ENCODE assay signal across 15 cellular contexts in the genomic region with DNA sequence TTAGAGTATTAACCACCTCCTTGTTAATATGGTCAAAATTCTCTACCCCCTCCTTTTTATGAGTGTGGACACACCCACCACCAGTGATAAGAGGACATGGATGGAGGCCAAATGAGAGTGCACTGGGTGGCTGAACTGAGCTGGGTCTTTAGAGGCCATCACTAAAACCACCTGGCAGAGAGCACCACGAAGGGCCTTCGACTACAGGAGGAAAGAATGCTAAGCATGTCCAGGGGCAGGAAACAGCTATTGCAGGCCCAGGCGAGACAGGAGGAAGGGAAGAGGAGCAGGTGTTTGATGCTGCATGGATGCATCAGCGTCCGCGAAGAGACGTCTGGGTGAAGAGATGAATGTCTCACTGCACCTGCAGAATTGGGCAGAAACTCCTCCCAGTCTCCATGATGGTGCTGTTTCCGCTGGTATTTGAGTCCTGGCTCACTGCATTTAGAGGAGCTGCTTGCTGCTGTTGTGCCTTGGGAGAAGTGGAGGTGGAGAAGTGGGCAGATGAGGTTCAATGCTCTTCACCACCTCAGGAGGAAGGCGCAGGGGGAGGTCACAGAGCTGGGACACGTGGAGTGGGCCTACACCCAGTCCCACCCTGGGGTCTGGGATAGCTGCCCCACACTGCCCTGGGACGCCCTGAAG. TPM values are rescaled to one million over a fixed set of nuclear protein-coding genes. Genes with fewer than 3 reads are reported as not detected.
DNase-seq lines count a peak whose midpoint lies in the region; ATAC-seq, FAIRE-seq and TF ChIP-seq lines count a peak whose summit lies in the region.
"Had no signal": no experiment of that assay in that cellular context is flagged by ENCODE, and none has a peak within 500 bp of the region (broad histone marks: within the 10 kb centered on the region; RNA-seq: fewer than 3 reads in every experiment).

No MANE protein-coding gene starts in this region.

- H3K36me3 ChIP-seq in BLaER1 (peaks cover 64% of the 10 kb centered on the region), HEK293 (ENCODE audit: control insufficient read depth in 2 of 2, insufficient read depth in 1 of 2, low read length in 2 of 2) (peaks cover 3 to 27% of the 10 kb centered on the region in 2 experiments), RWPE2 (ENCODE audit: low read depth) (peaks cover 9% of the 10 kb centered on the region; the same call in 1 of the 2 replicates), mammary epithelial cell (ENCODE audit: insufficient read depth, low read length) (no peaks in the 10 kb centered on the region)

- peaks cover 96% of the 10 kb centered on the region for H4K20me1 ChIP-seq in BLaER1
- H4K20me1 ChIP-seq in mammary epithelial cell (ENCODE audit: insufficient read depth, low read length): no peaks in the 10 kb centered on the region

- WGBS in mammary epithelial cell (ENCODE audit: low coverage, missing lambda C conversion rate): 71% methylated on average over 10 of the region's 11 CpGs

- H3K4me2 ChIP-seq in BLaER1 (peak overlapping the region; percentile 55), mammary epithelial cell (ENCODE audit: insufficient read depth, low read depth, low read length) (no peak overlapping the region)

- DNase-seq in RWPE2 (ENCODE audit: low spot score) (no peak), kidney tubule cell (ENCODE audit: low spot score) (peak; percentile 39), CD1c-positive myeloid dendritic cell (ENCODE audit: extremely low spot score) (no peak), HTR-8/SVneo (ENCODE audit: insufficient read length, low spot score) (no peak), mammary epithelial cell (no peak)
- DNase-seq in activated CD4-positive, alpha-beta T cell treated with anti-CD3 and anti-CD28 coated beads for 48 hours: no peak
- DNase-seq: BE2C; GOT3; NCI-H524; stimulated activated CD4-positive, alpha-beta T cell treated with anti-CD3 and anti-CD28 coated beads, Interleukin-12 subunit alpha, Interleukin-12 subunit beta, amount 100 ng/mL, for 4 hours had no signal

- H3K4me1 ChIP-seq in BLaER1: peaks cover 55% of the 10 kb centered on the region
- H3K4me1 ChIP-seq in HEK293 (ENCODE audit: control insufficient read depth, insufficient read depth, low read length): peaks cover 27% of the 10 kb centered on the region
- no peaks in the 10 kb centered on the region for H3K4me1 ChIP-seq in RWPE2 (ENCODE audit: insufficient read depth, poor library complexity, severe bottlenecking)
- H3K4me1 ChIP-seq in mammary epithelial cell (ENCODE audit: insufficient read depth, low read length): peaks cover 3% of the 10 kb centered on the region

- peak; percentile 40 for ATAC-seq in RWPE2 (ENCODE audit: low read depth)

- no peak overlapping the region for H2AFZ ChIP-seq in mammary epithelial cell (ENCODE audit: low read depth, low read length)

- TF ChIP-seq CTCF in HEK293 (tag by site-specific recombination; IDR thresholded peaks at IDR 0.05): no peak
- TF ChIP-seq CTCF in RWPE2 (IDR thresholded peaks at IDR 0.05; ENCODE audit: poor library complexity, severe bottlenecking): no peak
- TF ChIP-seq CTCF in mammary epithelial cell (conservative IDR thresholded peaks at IDR 0.05 in 1 of 2, IDR thresholded peaks at IDR 0.05 in 1 of 2; ENCODE audit: extremely low read depth in 1 of 2, insufficient read depth in 1 of 2, low read depth in 1 of 2, low read length in 2 of 2): no peak

- no peak for FAIRE-seq in HTR-8/SVneo (lab: Jason Lieb, UNC)
- FAIRE-seq: colon, islet of Langerhans had no signal

- H3K4me3 ChIP-seq in BLaER1: no peak overlapping the region
- no peak overlapping the region for H3K4me3 ChIP-seq in HEK293 (ENCODE audit: low read depth, low read length)
- no peak overlapping the region for H3K4me3 ChIP-seq in RWPE2 (ENCODE audit: severe bottlenecking)
- no peak overlapping the region for H3K4me3 ChIP-seq in mammary epithelial cell (replicated peaks in 1 of 3; ENCODE audit: insufficient read depth in 1 of 3, low read depth in 2 of 3, low read length in 3 of 3)

- H3K9me3 ChIP-seq in BLaER1 (no peaks in the 10 kb centered on the region), HEK293 (ENCODE audit: control insufficient read depth, insufficient read depth, low read depth, low read length) (no peaks in the 10 kb centered on the region), RWPE2 (ENCODE audit: severe bottlenecking) (no peaks in the 10 kb centered on the region), mammary epithelial cell (replicated peaks; ENCODE audit: insufficient read depth, low read length) (no peaks in the 10 kb centered on the region)

- H3K9ac ChIP-seq in BLaER1: no peak overlapping the region
- no peak overlapping the region for H3K9ac ChIP-seq in mammary epithelial cell (ENCODE audit: insufficient read depth, low read length)

- in situ Hi-C loops in mammary epithelial cell (cut with MboI; ENCODE audit: low sequenced_read_pairs in 2 of 2): no loop called here

- CTCF ChIA-PET in HEK293 (lab: Yijun Ruan, JAX): interaction anchor here (0.6 to 2.2 kb wide), 14 partner anchors 9 to 501 kb away, joined by 3 to 19 read pairs (median 4); a partner anchor contains a TSS
- CTCF ChIA-PET in mammary epithelial cell (lab: Charles Lee; ENCODE audit: low non-redundant PET): interaction anchor here (0.6 kb wide), 1 partner anchor 41 kb away, joined by 3 read pairs; no protein-coding TSS in a partner anchor

- intact Hi-C loops in mammary epithelial cell (cut with micrococcal nuclease): no loop called here

- no TSS peak for BruUV-seq in mammary epithelial cell (replicated peaks; lab: Mats Ljungman, UMichigan)

- no peaks in the 10 kb centered on the region for H3K27me3 ChIP-seq in BLaER1
- H3K27me3 ChIP-seq in RWPE2 (ENCODE audit: insufficient read depth, poor library complexity, severe bottlenecking): no peaks in the 10 kb centered on the region
- no peaks in the 10 kb centered on the region for H3K27me3 ChIP-seq in mammary epithelial cell (ENCODE audit: insufficient read depth, low read length)
- H3K27me3 ChIP-seq: BE2C had no signal

- dilution Hi-C loops in mammary epithelial cell (cut with HindIII; ENCODE audit: low sequenced_read_pairs): no loop called here

- POLR2A ChIA-PET in HEK293 (lab: Yijun Ruan, JAX): interaction anchor here (1.0 to 1.3 kb wide), 2 partner anchors 35 to 638 kb away, joined by 3 read pairs; no protein-coding TSS in a partner anchor

- H3K27ac ChIP-seq in BLaER1 (0 out of 2 replicates have a peak overlapping the region, but pooled peaks have one; percentile 40), HEK293 (ENCODE audit: extremely low read depth, low read depth, low read length) (0 out of 2 replicates have a peak overlapping the region, but pooled peaks have one; percentile 20), RWPE2 (ENCODE audit: poor library complexity, severe bottlenecking) (no peak overlapping the region), mammary epithelial cell (ENCODE audit: insufficient read depth, low read depth, low read length) (no peak overlapping the region)

- H3K79me2 ChIP-seq in mammary epithelial cell (ENCODE audit: insufficient read depth, low read length): peaks cover 88% of the 10 kb centered on the region

TF ChIP-seq in HEK293, 187 proteins besides CTCF, POLR2A, EP300 and RAD21 (continues in another document):
- TF ChIP-seq GLI4 (tag by site-specific recombination; IDR thresholded peaks at IDR 0.05) (no peak), KLF10 (tag by site-specific recombination; IDR thresholded peaks at IDR 0.05) (peak; percentile 59), ZNF501 (tag by site-specific recombination; IDR thresholded peaks at IDR 0.05) (no peak), ZNF585B (tag by site-specific recombination; IDR thresholded peaks at IDR 0.05) (peak; percentile 54; the same call in 1 of the 2 replicates), EGR2 (tag by site-specific recombination; IDR thresholded peaks at IDR 0.05; ENCODE audit: low read depth) (0 out of 2 replicates have a peak, but pooled peaks have one; percentile 15), ZNF202 (tag by site-specific recombination; IDR thresholded peaks at IDR 0.05; ENCODE audit: borderline replicate concordance) (no peak), SCRT1 (tag by site-specific recombination; IDR thresholded peaks at IDR 0.05; ENCODE audit: borderline replicate concordance) (no peak)
- TF ChIP-seq, protein P1, sequence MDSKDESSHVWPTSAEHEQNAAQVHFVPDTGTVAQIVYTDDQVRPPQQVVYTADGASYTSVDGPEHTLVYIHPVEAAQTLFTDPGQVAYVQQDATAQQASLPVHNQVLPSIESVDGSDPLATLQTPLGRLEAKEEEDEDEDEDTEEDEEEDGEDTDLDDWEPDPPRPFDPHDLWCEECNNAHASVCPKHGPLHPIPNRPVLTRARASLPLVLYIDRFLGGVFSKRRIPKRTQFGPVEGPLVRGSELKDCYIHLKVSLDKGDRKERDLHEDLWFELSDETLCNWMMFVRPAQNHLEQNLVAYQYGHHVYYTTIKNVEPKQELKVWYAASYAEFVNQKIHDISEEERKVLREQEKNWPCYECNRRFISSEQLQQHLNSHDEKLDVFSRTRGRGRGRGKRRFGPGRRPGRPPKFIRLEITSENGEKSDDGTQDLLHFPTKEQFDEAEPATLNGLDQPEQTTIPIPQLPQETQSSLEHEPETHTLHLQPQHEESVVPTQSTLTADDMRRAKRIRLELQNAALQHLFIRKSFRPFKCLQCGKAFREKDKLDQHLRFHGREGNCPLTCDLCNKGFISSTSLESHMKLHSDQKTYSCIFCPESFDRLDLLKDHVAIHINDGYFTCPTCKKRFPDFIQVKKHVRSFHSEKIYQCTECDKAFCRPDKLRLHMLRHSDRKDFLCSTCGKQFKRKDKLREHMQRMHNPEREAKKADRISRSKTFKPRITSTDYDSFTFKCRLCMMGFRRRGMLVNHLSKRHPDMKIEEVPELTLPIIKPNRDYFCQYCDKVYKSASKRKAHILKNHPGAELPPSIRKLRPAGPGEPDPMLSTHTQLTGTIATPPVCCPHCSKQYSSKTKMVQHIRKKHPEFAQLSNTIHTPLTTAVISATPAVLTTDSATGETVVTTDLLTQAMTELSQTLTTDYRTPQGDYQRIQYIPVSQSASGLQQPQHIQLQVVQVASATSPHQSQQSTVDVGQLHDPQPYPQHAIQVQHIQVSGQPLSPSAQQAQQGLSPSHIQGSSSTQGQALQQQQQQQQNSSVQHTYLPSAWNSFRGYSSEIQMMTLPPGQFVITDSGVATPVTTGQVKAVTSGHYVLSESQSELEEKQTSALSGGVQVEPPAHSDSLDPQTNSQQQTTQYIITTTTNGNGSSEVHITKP (tag by site-specific recombination; IDR thresholded peaks at IDR 0.05): peak; percentile 31; the same call in 1 of the 2 replicates

RNA-seq across cellular contexts. Expression of a gene that starts 33.2 kb away (rescaled TPM):
- total RNA-seq in mammary epithelial cell: 100 to 1,000 TPM; 150 to 240 TPM
- polyA plus RNA-seq in mammary epithelial cell: 121 TPM
- 50.6 TPM for polyA minus RNA-seq in mammary epithelial cell

RNA-seq across cellular contexts. Expression of a gene that starts 35.3 kb away (rescaled TPM):
- total RNA-seq in mammary epithelial cell: 10 to 100 TPM; 20.8 to 21.3 TPM
- 14.9 TPM for polyA plus RNA-seq in mammary epithelial cell
- 102 TPM for polyA minus RNA-seq in mammary epithelial cell

RNA-seq across cellular contexts. Expression of a gene that starts 49.8 kb away (rescaled TPM):
- not detected for total RNA-seq in mammary epithelial cell
- 0.16 TPM for polyA plus RNA-seq in mammary epithelial cell
- polyA minus RNA-seq in mammary epithelial cell: not detected
- total RNA-seq: neural crest cell had no signal

Comparison
In these comparisons a context has a peak if more than half of its experiments do, and no peak if none do; other contexts are left out.
1. H3K27ac ChIP-seq: peak in BLaER1 (single experiment) and HEK293 (single experiment); none in RWPE2 (single experiment) and mammary epithelial cell (single experiment).